ENCODE assay signal across 8 cellular contexts in the genomic region with DNA sequence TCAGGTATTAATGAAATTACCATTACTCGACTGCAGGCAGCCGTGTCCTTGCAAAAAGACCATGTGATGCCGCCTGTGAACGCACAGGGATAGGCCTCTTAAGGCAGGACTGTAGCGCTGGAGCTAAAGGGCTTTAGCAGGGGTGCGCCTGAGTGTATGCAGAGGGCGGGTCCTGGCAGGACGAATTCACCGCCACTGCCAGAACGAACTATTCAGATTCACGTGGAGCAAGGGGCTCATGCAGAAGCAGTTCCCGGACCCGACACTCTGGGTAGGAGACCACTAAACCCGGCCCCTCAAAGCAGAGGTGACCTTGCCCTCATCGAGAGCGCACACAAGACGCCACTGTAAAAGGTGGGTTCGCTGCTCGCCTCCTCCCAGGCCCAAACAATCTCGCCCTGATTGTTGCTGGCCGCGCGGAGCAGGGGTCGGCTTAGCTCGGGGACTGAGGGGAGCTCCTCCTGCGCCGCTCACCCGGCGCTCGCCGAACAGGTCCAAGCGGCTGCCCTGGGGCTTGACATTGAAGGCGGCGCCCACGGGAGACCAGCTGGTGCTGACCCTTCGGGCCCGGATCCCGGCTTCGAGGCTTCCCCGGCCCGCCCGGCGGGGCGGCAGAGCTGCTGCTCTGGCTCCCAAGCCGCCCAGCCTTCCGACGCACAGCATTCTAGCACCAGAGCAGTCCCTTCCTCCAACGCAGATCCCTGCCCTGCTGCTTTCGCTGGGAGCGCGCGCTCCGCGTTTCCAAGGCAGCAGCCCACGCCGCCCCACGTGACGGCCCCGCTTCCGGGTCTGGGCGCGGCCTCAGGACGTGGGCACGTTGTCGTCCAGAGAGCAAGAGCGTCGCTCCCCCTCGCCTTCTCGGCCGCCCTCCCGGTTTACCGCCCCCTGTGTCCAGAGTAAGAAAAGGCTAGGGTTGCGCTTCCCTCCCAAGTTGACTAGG. TPM values are rescaled to one million over a fixed set of nuclear protein-coding genes. Genes with fewer than 3 reads are reported as not detected.
DNase-seq lines count a peak whose midpoint lies in the region; ATAC-seq, FAIRE-seq and TF ChIP-seq lines count a peak whose summit lies in the region.

A gene (minus strand): TSS at position 743 of the 940 bp plus-strand sequence. CDS start 80 bp downstream, at position 663.

- H3K36me3 ChIP-seq in bronchial epithelial cell (ENCODE audit: control insufficient read depth, insufficient read depth, low read length): no peaks in the 10 kb centered on the region
- H3K36me3 ChIP-seq in smooth muscle cell (ENCODE audit: low read depth): no peaks in the 10 kb centered on the region

- no peak for FAIRE-seq in bronchial epithelial cell (lab: Jason Lieb, UNC)

- H3K4me1 ChIP-seq in smooth muscle cell (ENCODE audit: low read depth): peaks cover 14% of the 10 kb centered on the region

- H3K27ac ChIP-seq in AG04450 (ENCODE audit: low read depth, low read length): peak within 1 kb of the TSS; percentile 87
- H3K27ac ChIP-seq in smooth muscle cell (ENCODE audit: low read depth): peak within 1 kb of the TSS; percentile 89

- POLR2A ChIA-PET in AG04450 (lab: Yijun Ruan, JAX): interaction anchor here (0.6 to 2.4 kb wide), 4 partner anchors 10 to 383 kb away, joined by 3 to 13 read pairs (median 3); no protein-coding TSS in a partner anchor

- 1% methylated on average over 71 of the region's 73 CpGs for WGBS in smooth muscle cell (ENCODE audit: low lambda C conversion rate)

- H3K27me3 ChIP-seq in AG04450 (ENCODE audit: control insufficient read depth, insufficient read depth, low read length) (no peaks in the 10 kb centered on the region), bronchial epithelial cell (ENCODE audit: control insufficient read depth, insufficient read depth, low read length) (no peaks in the 10 kb centered on the region), smooth muscle cell (ENCODE audit: low read depth) (no peaks in the 10 kb centered on the region)

- CTCF ChIA-PET in AG04450 (lab: Charles Lee): interaction anchor here (0.6 to 3.3 kb wide), 25 partner anchors 10 to 564 kb away, joined by 3 to 20 read pairs (median 4); a partner anchor contains a TSS

- peak within 1 kb of the TSS; percentile 87 for H3K9ac ChIP-seq in smooth muscle cell (ENCODE audit: low read depth)

- H4K20me1 ChIP-seq in smooth muscle cell (ENCODE audit: low read depth): no peaks in the 10 kb centered on the region

- peak within 1 kb of the TSS; percentile 89 for H3K4me2 ChIP-seq in smooth muscle cell

- peak within 1 kb of the TSS; percentile 88 for H3K4me3 ChIP-seq in AG04450 (ENCODE audit: low read depth, low read length)
- peak within 1 kb of the TSS; percentile 89 for H3K4me3 ChIP-seq in WI38 (ENCODE audit: low read depth, low read length)
- peak within 1 kb of the TSS; percentile 82 for H3K4me3 ChIP-seq in bronchial epithelial cell (ENCODE audit: low read depth, low read length)
- H3K4me3 ChIP-seq in smooth muscle cell: peak within 1 kb of the TSS; percentile 82

- H2AFZ ChIP-seq in smooth muscle cell (ENCODE audit: low read depth): peak within 1 kb of the TSS; percentile 94

- TF ChIP-seq CTCF in AG04450 (IDR thresholded peaks at IDR 0.05; ENCODE audit: low read depth, low read length) (peak; percentile 74), WI38 (IDR thresholded peaks at IDR 0.05; ENCODE audit: low read depth, low read length) (peak; percentile 40; the same call in 1 of the 2 replicates), bronchial epithelial cell (IDR thresholded peaks at IDR 0.05; ENCODE audit: insufficient read depth, low read length, severe bottlenecking) (peak; percentile 67), smooth muscle cell (IDR thresholded peaks at IDR 0.05; ENCODE audit: borderline replicate concordance, insufficient read depth, poor library complexity, severe bottlenecking) (peak; percentile 59)

- DNase-seq in AG04450 (ENCODE audit: low read depth, low spot score) (peak; percentile 87), NCI-H2196 (lab: John Stamatoyannopoulos, UW; ENCODE audit: unreplicated experiment) (peak; percentile 86), bronchial epithelial cell (ENCODE audit: low read depth) (peak; percentile 86), iPS-NIHi11 (ENCODE audit: low spot score) (peak; percentile 98), smooth muscle cell (lab: John Stamatoyannopoulos, UW; ENCODE audit: unreplicated experiment) (peak; percentile 85)

- peak; percentile 96 for ATAC-seq in GM18867 (IDR thresholded peaks at IDR 0.05; ENCODE audit: unreplicated experiment)
- peak; percentile 90 for ATAC-seq in HG03103 (IDR thresholded peaks at IDR 0.05; ENCODE audit: low read depth, unreplicated experiment)

- H3K9me3 ChIP-seq in AG04450 (ENCODE audit: control insufficient read depth, insufficient read depth, low read length): no peaks in the 10 kb centered on the region; the same call in 1 of the 2 replicates
- H3K9me3 ChIP-seq in smooth muscle cell (replicated peaks; ENCODE audit: low read depth): no peaks in the 10 kb centered on the region

- peaks cover 8% of the 10 kb centered on the region for H3F3A ChIP-seq in smooth muscle cell (ENCODE audit: low read depth)

- peaks cover 20% of the 10 kb centered on the region for H3K79me2 ChIP-seq in smooth muscle cell (ENCODE audit: low read depth)

RNA-seq across cellular contexts. Expression of the gene that starts here (rescaled TPM):
- polyA plus RNA-seq in AG04450 (2011; rRNA removed): 37.0 and 40.8 TPM in 2 replicates
- 27.6 and 34.9 TPM in 2 replicates for polyA minus RNA-seq in AG04450 (2011; rRNA and poly(A)+ RNA removed)
- 19.2 and 24.2 TPM in 2 replicates for total RNA-seq in bronchial epithelial cell
- 18.9 and 19.7 TPM in 2 replicates for total RNA-seq in smooth muscle cell
- polyA plus RNA-seq in smooth muscle cell: 15.7 and 19.2 TPM in 2 replicates

Comparison
In these comparisons a context has a peak if more than half of its experiments do, and no peak if none do; other contexts are left out.
1. Peak in every context shown above with its lines: DNase-seq, ATAC-seq, H3K4me3 ChIP-seq and H3K27ac ChIP-seq.